12 cellular contexts compared by ENCODE assay signal in genomic region chr17:49647256-49647585, GRCh38. TPM values are rescaled to one million over a fixed set of nuclear protein-coding genes. Genes with fewer than 3 reads are reported as not detected.
DNase-seq lines count a peak whose midpoint lies in the region; ATAC-seq and TF ChIP-seq lines count a peak whose summit lies in the region.
"Had no signal": no experiment of that assay in that cellular context is flagged by ENCODE, and none has a peak within 500 bp of the region (broad histone marks: within the 10 kb centered on the region; RNA-seq: fewer than 3 reads in every experiment).

No MANE protein-coding gene starts in this region.

- H3K9me3 Mint-ChIP-seq in activated naive CD4-positive, alpha-beta T cell treated with anti-CD3 and anti-CD28 coated beads for 36 hours, result no peaks in the 10 kb centered on the region
- H3K9me3 Mint-ChIP-seq: naive thymus-derived CD8-positive, alpha-beta T cell had no signal

- H3K4me3 ChIP-seq in ascending aorta (peak overlapping the region in 1 of 2 donors; percentile 45), lower lobe of right lung (no peak overlapping the region), upper lobe of left lung (no peak overlapping the region)

- DNase-seq in activated naive CD4-positive, alpha-beta T cell treated with anti-CD3 and anti-CD28 coated beads for 36 hours, result no peak
- DNase-seq in activated naive CD4-positive, alpha-beta T cell (lab: John Stamatoyannopoulos, UW), result no peak
- no peak for DNase-seq in ascending aorta (ENCODE audit: low spot score in 2 of 2)
- no peak for DNase-seq in lower lobe of right lung
- no peak for DNase-seq in upper lobe of left lung
- DNase-seq in NCI-H2107 (lab: John Stamatoyannopoulos, UW), result no peak
- DNase-seq: anterior cingulate cortex; naive thymus-derived CD8-positive, alpha-beta T cell; NCI-H1048; NCI-H526 treated with DMSO at 0.1 percent for 48 hours had no signal

- no peaks in the 10 kb centered on the region for H3K9me3 ChIP-seq in ascending aorta
- no peaks in the 10 kb centered on the region for H3K9me3 ChIP-seq in lower lobe of right lung
- H3K9me3 ChIP-seq in upper lobe of left lung, result no peaks in the 10 kb centered on the region

- H3K27ac Mint-ChIP-seq in activated naive CD4-positive, alpha-beta T cell treated with anti-CD3 and anti-CD28 coated beads for 36 hours, result peak overlapping the region; percentile 76

- no peak for TF ChIP-seq POLR2A in upper lobe of left lung (IDR thresholded peaks at IDR 0.05)

- intact Hi-C loops in activated naive CD4-positive, alpha-beta T cell treated with anti-CD3 and anti-CD28 coated beads for 36 hours (cut with micrococcal nuclease), result loop anchor here (2.0 to 5.0 kb wide), 2 partner anchors 14 to 115 kb away; partner anchors contain the start of gene FAM117A
- intact Hi-C loops in ascending aorta (cut with DNase I), result no loop called here
- intact Hi-C loops in lower lobe of right lung (cut with DNase I), result no loop called here

- CTCF ChIA-PET in activated naive CD4-positive, alpha-beta T cell treated with anti-CD3 and anti-CD28 coated beads for 36 hours (lab: Charles Lee), result interaction anchor here (0.6 to 3.1 kb wide), 5 partner anchors 10 to 155 kb away, joined by 3 to 14 read pairs (median 5); no protein-coding TSS in a partner anchor

- H3K27ac ChIP-seq in ascending aorta (peak overlapping the region; percentile 88 to 94), lower lobe of right lung (peak overlapping the region; percentile 75), upper lobe of left lung (peak overlapping the region; percentile 72 to 80 (median 78))

- no peak overlapping the region for H3K4me3 Mint-ChIP-seq in activated naive CD4-positive, alpha-beta T cell treated with anti-CD3 and anti-CD28 coated beads for 36 hours

- no peaks in the 10 kb centered on the region for H3K27me3 Mint-ChIP-seq in activated naive CD4-positive, alpha-beta T cell treated with anti-CD3 and anti-CD28 coated beads for 36 hours (ENCODE audit: low read depth)
- H3K27me3 Mint-ChIP-seq: naive thymus-derived CD8-positive, alpha-beta T cell had no signal

- peaks cover 66% of the 10 kb centered on the region for H3K4me1 Mint-ChIP-seq in activated naive CD4-positive, alpha-beta T cell treated with anti-CD3 and anti-CD28 coated beads for 36 hours (ENCODE audit: low read depth)

- no peaks in the 10 kb centered on the region for H3K27me3 ChIP-seq in ascending aorta
- no peaks in the 10 kb centered on the region for H3K27me3 ChIP-seq in lower lobe of right lung (ENCODE audit: low read depth)
- H3K27me3 ChIP-seq in upper lobe of left lung, result no peaks in the 10 kb centered on the region

- ATAC-seq in lower lobe of right lung (peak; percentile 54 to 60), upper lobe of left lung (ENCODE audit: low FRiP score in 2 of 2) (peak in 1 of 2 donors; percentile 17), HG03196 (IDR thresholded peaks at IDR 0.05; ENCODE audit: unreplicated experiment) (no peak), HG02588 (IDR thresholded peaks at IDR 0.05; ENCODE audit: unreplicated experiment) (no peak)
- ATAC-seq: naive thymus-derived CD8-positive, alpha-beta T cell had no signal

- H3K36me3 ChIP-seq in ascending aorta (no peaks in the 10 kb centered on the region), lower lobe of right lung (no peaks in the 10 kb centered on the region), upper lobe of left lung (no peaks in the 10 kb centered on the region)

- no peak for TF ChIP-seq CTCF in ascending aorta (IDR thresholded peaks at IDR 0.05)
- no peak for TF ChIP-seq CTCF in lower lobe of right lung (IDR thresholded peaks at IDR 0.05)
- TF ChIP-seq CTCF in upper lobe of left lung (IDR thresholded peaks at IDR 0.05), result no peak

- TF ChIP-seq EP300 in upper lobe of left lung (IDR thresholded peaks at IDR 0.05), result no peak

- WGBS in upper lobe of left lung, 2 donors, result 91 to 92% methylated on average over 8 of the region's 8 CpGs

- H3K36me3 Mint-ChIP-seq in activated naive CD4-positive, alpha-beta T cell treated with anti-CD3 and anti-CD28 coated beads for 36 hours (ENCODE audit: low read depth), result peaks cover 1% of the 10 kb centered on the region

- H3K4me1 ChIP-seq in ascending aorta (peaks cover 7 to 48% of the 10 kb centered on the region in 2 donors), lower lobe of right lung (peaks cover 42% of the 10 kb centered on the region), upper lobe of left lung (peaks cover 33 to 44% (median 39%) of the 10 kb centered on the region in 4 donors)

RNA-seq across cellular contexts. Expression of gene SPOP, which starts 30.7 kb away (rescaled TPM):
- total RNA-seq in activated naive CD4-positive, alpha-beta T cell treated with anti-CD3 and anti-CD28 coated beads for 36 hours, result 10 to 100 TPM; 66.9 to 69.2 TPM
- 189 TPM for total RNA-seq in ascending aorta
- total RNA-seq in lower lobe of right lung, result 81.8 TPM
- total RNA-seq in upper lobe of left lung, result 10 to 100 TPM; 56.6 to 99.2 (median 80.4) TPM

Comparison
In these comparisons a context has a peak if more than half of its experiments do, and no peak if none do; other contexts are left out.
1. ATAC-seq: peak in lower lobe of right lung (2 of 2); none in HG03196 (single experiment) and HG02588 (single experiment).
2. Peak in every context shown above with its lines, with median percentiles within 50 percentile points of each other: H3K27ac ChIP-seq.